ENCODE assay signal across 8 cellular contexts in genomic region chr20:63955846-63956663, GRCh38. TPM values are rescaled to one million over a fixed set of nuclear protein-coding genes. Genes with fewer than 3 reads are reported as not detected.
DNase-seq lines count a peak whose midpoint lies in the region; ATAC-seq and TF ChIP-seq lines count a peak whose summit lies in the region.

Gene UCKL1, minus strand, starts transcription at chr20:63956416. Its CDS starts 44 bp downstream, at chr20:63956372.

- POLR2A ChIA-PET in AG04450 (lab: Yijun Ruan, JAX): interaction anchor here (0.5 to 2.2 kb wide), 6 partner anchors 17 to 249 kb away, joined by 3 to 7 read pairs (median 3); partner anchors contain the start of genes ARFRP1, TPD52L2 and ZGPAT

- CTCF ChIA-PET in AG04450 (lab: Charles Lee): no interaction called here

- H3K9me3 ChIP-seq in AG04450 (ENCODE audit: control insufficient read depth, insufficient read depth, low read length): no peaks in the 10 kb centered on the region; the same call in 1 of the 2 replicates

- peak; percentile 61 for ATAC-seq in GM18861 (IDR thresholded peaks at IDR 0.05; ENCODE audit: unreplicated experiment)
- ATAC-seq in HG03095 (IDR thresholded peaks at IDR 0.05; ENCODE audit: unreplicated experiment): peak; percentile 62
- ATAC-seq in left lobe of liver: peak; percentile 77

- H3K27me3 ChIP-seq in AG04450 (ENCODE audit: control insufficient read depth, insufficient read depth, low read length): no peaks in the 10 kb centered on the region

- H3K4me3 ChIP-seq in AG04450 (ENCODE audit: low read depth, low read length) (peak within 1 kb of the TSS; percentile 84), coronary artery (peak within 1 kb of the TSS; percentile 91)

- H3K27ac ChIP-seq in AG04450 (ENCODE audit: low read depth, low read length) (peak within 1 kb of the TSS; percentile 68), coronary artery (peak within 1 kb of the TSS; percentile 90 to 95)

- DNase-seq in AG04450 (ENCODE audit: low read depth, low spot score) (peak; percentile 80), NCI-H345 (lab: John Stamatoyannopoulos, UW) (peak; percentile 96), coronary artery (ENCODE audit: low spot score) (peak; percentile 87), left lobe of liver (ENCODE audit: low spot score) (peak; percentile 93)
- DNase-seq in activated CD4-positive, alpha-beta T cell treated with anti-CD3 and anti-CD28 coated beads for 48 hours: peak; percentile 93
- DNase-seq in stimulated activated CD4-positive, alpha-beta T cell treated with anti-CD3 and anti-CD28 coated beads, Interleukin-2, amount 100 ng/mL, for 24 hours: peak; percentile 89 to 90

- TF ChIP-seq CTCF in AG04450 (IDR thresholded peaks at IDR 0.05; ENCODE audit: low read depth, low read length) (no peak), coronary artery (IDR thresholded peaks at IDR 0.05) (no peak)

RNA-seq across cellular contexts. Expression of gene UCKL1, which starts in this region (rescaled TPM):
- polyA plus RNA-seq in AG04450 (2011; rRNA removed): 18.0 and 22.3 TPM in 2 replicates
- 17.2 and 22.2 TPM in 2 replicates for polyA minus RNA-seq in AG04450 (2011; rRNA and poly(A)+ RNA removed)
- total RNA-seq in left lobe of liver: 20.2 TPM

Comparison
In these comparisons a context has a peak if more than half of its experiments do, and no peak if none do; other contexts are left out.
1. Peak in every context shown above with its lines: DNase-seq, ATAC-seq, H3K4me3 ChIP-seq and H3K27ac ChIP-seq.